1 cellular context compared by ENCODE assay signal in genomic region chr7:94303736-94304135, GRCh38.
TF ChIP-seq lines count a peak whose summit lies in the region.

No MANE protein-coding gene starts in this region.

TF ChIP-seq in SK-N-SH, 30 proteins besides CTCF, POLR2A, EP300 and RAD21 (continued from another document):
- TF ChIP-seq MAX (IDR thresholded peaks at IDR 0.05; ENCODE audit: low read depth) (peak; percentile 84), POLR2AphosphoS5 (IDR thresholded peaks at IDR 0.05; ENCODE audit: low read depth, low read length) (peak; percentile 39; the same call in 1 of the 2 replicates), FOXM1 (IDR thresholded peaks at IDR 0.05; ENCODE audit: low read depth) (0 out of 2 replicates have a peak, but pooled peaks have one; percentile 49), EZH2phosphoT487 (IDR thresholded peaks at IDR 0.05; ENCODE audit: borderline replicate concordance, low read depth) (no peak), FOSL2 (IDR thresholded peaks at IDR 0.05; ENCODE audit: borderline replicate concordance, low read depth) (peak; percentile 15; the same call in 1 of the 2 replicates), SIN3A (IDR thresholded peaks at IDR 0.05; ENCODE audit: borderline replicate concordance, low read depth, low read length) (no peak), SMC3 (IDR thresholded peaks at IDR 0.05; ENCODE audit: low read depth, low read length) (no peak), TEAD4 (IDR thresholded peaks at IDR 0.05; ENCODE audit: borderline replicate concordance, insufficient read depth) (no peak), MXI1 (IDR thresholded peaks at IDR 0.05; ENCODE audit: low read depth, low read length) (no peak), JUND (IDR thresholded peaks at IDR 0.05) (0 out of 2 replicates have a peak, but pooled peaks have one; percentile 27), USF1 (IDR thresholded peaks at IDR 0.05; ENCODE audit: borderline replicate concordance, low read depth) (no peak), MEF2A (IDR thresholded peaks at IDR 0.05; ENCODE audit: borderline replicate concordance, low read depth) (no peak), RCOR1 (IDR thresholded peaks at IDR 0.05; ENCODE audit: low read length) (no peak), NFIC (IDR thresholded peaks at IDR 0.05; ENCODE audit: borderline replicate concordance) (no peak), ZBTB33 (IDR thresholded peaks at IDR 0.05; ENCODE audit: borderline replicate concordance, low read depth) (0 out of 2 replicates have a peak, but pooled peaks have one; percentile 11)
